Comparison of ENCODE assay signal across 9 cellular contexts in genomic region chrX:136714626-136715599, GRCh38.
DNase-seq lines count a peak whose midpoint lies in the region; ATAC-seq, FAIRE-seq and TF ChIP-seq lines count a peak whose summit lies in the region.
"Had no signal": no experiment of that assay in that cellular context is flagged by ENCODE, and none has a peak within 500 bp of the region (broad histone marks: within the 10 kb centered on the region; RNA-seq: fewer than 3 reads in every experiment).

No MANE protein-coding gene starts in this region.

- DNase-seq in GM12878 (ENCODE audit: low read depth, low spot score) (no peak), AG08395 (ENCODE audit: low spot score) (no peak)
- DNase-seq in stimulated activated CD4-positive, alpha-beta T cell treated with anti-CD3 and anti-CD28 coated beads, Interleukin-1b, Interleukin-23, amount 100 ng/mL, for 48 hours = no peak
- no peak for DNase-seq in central memory CD4-positive, alpha-beta T cell
- no peak for DNase-seq in activated CD4-positive, alpha-beta T cell treated with anti-CD3 and anti-CD28 coated beads, Interleukin-2, amount 50 U/mL, for 4 hours
- DNase-seq: sigmoid colon had no signal

- SMC1A ChIA-PET in GM12878 (lab: Charles Lee; ENCODE audit: uncharacterized antibody, unreplicated experiment) = interaction anchor here (0.7 to 2.7 kb wide), 9 partner anchors 11 to 131 kb away, joined by 3 to 8 read pairs (median 3); partner anchors contain the start of gene ARHGEF6

- peak overlapping the region; percentile 34; the same call in 1 of the 2 replicates for H3K4me3 ChIP-seq in GM12878
- H3K4me3 ChIP-seq: sigmoid colon had no signal

- in situ Hi-C loops in GM12878 (cut with MboI) = loop anchor here (5.0 kb wide), 1 partner anchor 212 kb away; no protein-coding TSS in a partner anchor

- TF ChIP-seq CTCF in GM12878 (IDR thresholded peaks at IDR 0.05 in 2 of 3, conservative IDR thresholded peaks at IDR 0.05 in 1 of 3; ENCODE audit: control insufficient read depth in 2 of 3, extremely low read depth in 1 of 3, insufficient read depth in 1 of 3, low read depth in 3 of 3, low read length in 3 of 3) = no peak

- TF ChIP-seq POLR2A in GM12878 (IDR thresholded peaks at IDR 0.05; ENCODE audit: low read depth, low read length) = no peak

- peaks cover 18% of the 10 kb centered on the region for H3K4me1 ChIP-seq in GM12878 (ENCODE audit: control insufficient read depth, insufficient read depth, low read length)
- H3K4me1 ChIP-seq: sigmoid colon had no signal

- BruUV-seq in GM12878 (replicated peaks; lab: Mats Ljungman, UMichigan) = no TSS peak

- H3K79me2 ChIP-seq in GM12878 (ENCODE audit: control insufficient read depth, insufficient read depth, low read length) = no peaks in the 10 kb centered on the region

- CTCF ChIA-PET in GM12878 (lab: Yijun Ruan, JAX) = interaction anchor here (0.6 to 2.7 kb wide), 7 partner anchors 12 to 210 kb away, joined by 3 to 7 read pairs (median 3); no protein-coding TSS in a partner anchor

- peak overlapping the region; percentile 60; the same call in 1 of the 2 replicates for H3K9ac ChIP-seq in GM12878 (ENCODE audit: control insufficient read depth, insufficient read depth, low read length)

- H3K27ac ChIP-seq in GM12878 (ENCODE audit: control insufficient read depth, insufficient read depth) = peak overlapping the region; percentile 73
- H3K27ac ChIP-seq: sigmoid colon had no signal

- peak overlapping the region; percentile 89 for H3K4me2 ChIP-seq in GM12878 (ENCODE audit: control insufficient read depth, insufficient read depth)

- no peaks in the 10 kb centered on the region for H3K27me3 ChIP-seq in GM12878 (replicated peaks in 1 of 2; ENCODE audit: control insufficient read depth in 2 of 2, insufficient read depth in 2 of 2, low read length in 1 of 2)
- H3K27me3 ChIP-seq: sigmoid colon had no signal

- H3K36me3 ChIP-seq in GM12878 (ENCODE audit: control insufficient read depth in 2 of 2, insufficient read depth in 2 of 2, low read length in 1 of 2) = no peaks in the 10 kb centered on the region
- H3K36me3 ChIP-seq: sigmoid colon had no signal

- H2AFZ ChIP-seq in GM12878 (ENCODE audit: control insufficient read depth, low read depth, low read length) = peak overlapping the region; percentile 10; the same call in 1 of the 2 replicates

- ATAC-seq in GM18502 (IDR thresholded peaks at IDR 0.05; ENCODE audit: poor library complexity, unreplicated experiment) = peak; percentile 85
- ATAC-seq in GM21423 (IDR thresholded peaks at IDR 0.05; ENCODE audit: unreplicated experiment) = peak; percentile 83
- peak; percentile 73 for ATAC-seq in HG03439 (IDR thresholded peaks at IDR 0.05; ENCODE audit: unreplicated experiment)
- ATAC-seq in GM12878 = peak; percentile 88

- WGBS in GM12878 (ENCODE audit: insufficient coverage, insufficient replicate concordance, low lambda C conversion rate, missing lambda C conversion rate) = 2% methylated on average over 6 of the region's 6 CpGs

- intact Hi-C loops in GM12878 (cut with micrococcal nuclease; ENCODE audit: unreplicated experiment) = loop anchor here (5.0 kb wide), 1 partner anchor 52 kb away; no protein-coding TSS in a partner anchor

- TF ChIP-seq RAD21 in GM12878 (IDR thresholded peaks at IDR 0.05; ENCODE audit: insufficient read depth, low read depth, low read length) = no peak

- RAD21 ChIA-PET in GM12878 (lab: Charles Lee; ENCODE audit: unreplicated experiment) = interaction anchor here (0.9 to 2.1 kb wide), 4 partner anchors 53 to 194 kb away, joined by 3 to 5 read pairs (median 4); no protein-coding TSS in a partner anchor

- FAIRE-seq in GM12878 (lab: Jason Lieb, UNC) = no peak

- POLR2A ChIA-PET in GM12878 (lab: Charles Lee) = interaction anchor here (0.5 to 0.6 kb wide), 2 partner anchors 23 to 195 kb away, joined by 3 read pairs; no protein-coding TSS in a partner anchor

- no peaks in the 10 kb centered on the region for H4K20me1 ChIP-seq in GM12878 (ENCODE audit: control insufficient read depth, insufficient read depth)

- peak in 1 of 2 experiments; percentile 42; a peak in 1 of 4 replicates for TF ChIP-seq EP300 in GM12878 (IDR thresholded peaks at IDR 0.05; ENCODE audit: borderline replicate concordance in 1 of 2, control insufficient read depth in 1 of 2, low read depth in 2 of 2, low read length in 2 of 2)

- H3K9me3 ChIP-seq in GM12878 (replicated peaks; ENCODE audit: control insufficient read depth, insufficient read depth, low read length) = no peaks in the 10 kb centered on the region
- H3K9me3 ChIP-seq: sigmoid colon had no signal

TF ChIP-seq in GM12878, 131 proteins besides CTCF, POLR2A, EP300 and RAD21 (continues in another document):
- TF ChIP-seq RBBP5 (conservative IDR thresholded peaks at IDR 0.05) (no peak), SUZ12 (IDR thresholded peaks at IDR 0.05; ENCODE audit: unreplicated experiment) (no peak), BACH1 (IDR thresholded peaks at IDR 0.05; ENCODE audit: borderline replicate concordance) (no peak), RCOR1 (conservative IDR thresholded peaks at IDR 0.05; ENCODE audit: low read depth, low read length) (no peak), NFIC (IDR thresholded peaks at IDR 0.05; ENCODE audit: low read depth, low read length) (peak; percentile 57; the same call in 1 of the 2 replicates), FOXM1 (IDR thresholded peaks at IDR 0.05; ENCODE audit: low read depth, low read length) (no peak), RELB (IDR thresholded peaks at IDR 0.05; ENCODE audit: low read depth) (peak; percentile 47; the same call in 1 of the 2 replicates), SREBF1 (IDR thresholded peaks at IDR 0.05; ENCODE audit: low read length) (no peak), POLR2AphosphoS5 (IDR thresholded peaks at IDR 0.05; ENCODE audit: low read length) (no peak), NBN (IDR thresholded peaks at IDR 0.05) (no peak), BHLHE40 (IDR thresholded peaks at IDR 0.05; ENCODE audit: borderline replicate concordance in 1 of 2, low read depth in 2 of 2, low read length in 1 of 2) (no peak), RB1 (IDR thresholded peaks at IDR 0.05; ENCODE audit: borderline replicate concordance) (no peak), HDGF (IDR thresholded peaks at IDR 0.05) (no peak), PAX8 (IDR thresholded peaks at IDR 0.05) (no peak), IKZF2 (IDR thresholded peaks at IDR 0.05) (peak; percentile 75), BCL11A (IDR thresholded peaks at IDR 0.05; ENCODE audit: low read depth, low read length) (peak; percentile 26; the same call in 1 of the 2 replicates), CBFB (IDR thresholded peaks at IDR 0.05; ENCODE audit: low read depth) (no peak), NR2C2 (IDR thresholded peaks at IDR 0.05; ENCODE audit: borderline replicate concordance, control insufficient read depth, insufficient read length, low read depth) (no peak), TAF1 (IDR thresholded peaks at IDR 0.05; ENCODE audit: borderline replicate concordance, low read depth, low read length) (no peak), CREB1 (IDR thresholded peaks at IDR 0.05; ENCODE audit: low read depth) (no peak), ZNF207 (IDR thresholded peaks at IDR 0.05; ENCODE audit: borderline replicate concordance) (no peak), GABPA (IDR thresholded peaks at IDR 0.05; ENCODE audit: low read depth) (no peak), YY1 (IDR thresholded peaks at IDR 0.05; ENCODE audit: low read depth, low read length) (no peak), MTA3 (IDR thresholded peaks at IDR 0.05; ENCODE audit: borderline replicate concordance, low read length) (peak; percentile 33; the same call in 1 of the 2 replicates), ATF2 (IDR thresholded peaks at IDR 0.05; ENCODE audit: low read length) (0 out of 2 replicates have a peak, but pooled peaks have one; percentile 27)
